Comparison of ENCODE assay signal across 1 cellular context in the genomic region with DNA sequence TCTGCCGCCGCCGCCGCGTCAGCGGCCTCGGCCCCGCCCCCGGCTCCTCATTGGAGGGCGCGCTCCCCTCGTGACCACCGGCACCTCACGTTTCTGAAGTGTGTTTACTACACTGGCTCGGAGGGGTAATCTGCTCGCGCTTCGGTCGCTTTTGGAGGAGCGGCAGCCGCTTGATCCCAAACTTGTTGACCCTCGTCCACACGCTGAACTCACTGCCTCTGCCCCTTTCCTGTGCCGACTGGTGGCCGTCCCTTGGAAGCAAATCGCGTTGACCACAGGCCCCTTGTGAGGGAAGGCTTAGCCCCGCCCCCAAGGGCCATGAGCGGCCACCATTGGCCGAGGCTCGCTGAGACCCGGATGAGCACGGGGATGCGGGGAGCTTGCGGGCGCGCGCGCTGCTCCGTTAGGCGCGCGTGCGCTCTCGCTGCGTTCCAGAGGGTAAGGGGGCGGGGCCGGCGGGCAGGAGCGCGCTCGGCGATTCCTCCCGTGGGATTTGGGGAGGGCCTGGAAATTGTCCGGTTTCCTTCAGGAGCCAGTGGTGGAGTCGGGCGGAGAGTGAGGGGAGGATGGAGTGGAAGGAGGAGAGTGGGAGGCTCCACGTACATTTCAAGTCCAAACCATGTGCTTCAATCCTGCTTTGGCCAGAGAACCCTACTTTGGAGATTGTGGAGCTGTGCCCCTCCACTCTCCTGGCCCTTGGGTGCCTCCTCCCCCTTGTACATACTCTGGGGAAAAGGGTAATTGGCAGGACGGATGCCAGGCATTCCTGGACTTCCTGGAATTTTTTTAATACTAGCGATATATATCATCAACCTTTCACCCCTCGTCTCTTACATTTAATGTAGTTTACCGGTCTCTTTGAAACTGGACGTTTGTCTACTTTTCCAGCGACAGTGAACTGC.
TF ChIP-seq lines count a peak whose summit lies in the region.

A gene (minus strand): TSS at position 3 of the 902 bp plus-strand sequence. CDS start 588 bp downstream, outside the sequence.

TF ChIP-seq in liver, 16 proteins besides CTCF, POLR2A, EP300 and RAD21 (continued from another document):
- TF ChIP-seq, protein P1, sequence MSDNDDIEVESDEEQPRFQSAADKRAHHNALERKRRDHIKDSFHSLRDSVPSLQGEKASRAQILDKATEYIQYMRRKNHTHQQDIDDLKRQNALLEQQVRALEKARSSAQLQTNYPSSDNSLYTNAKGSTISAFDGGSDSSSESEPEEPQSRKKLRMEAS (IDR thresholded peaks at IDR 0.05) = peak; percentile 94
- no peak for TF ChIP-seq FOXA1 (IDR thresholded peaks at IDR 0.05)
- TF ChIP-seq, protein P2, sequence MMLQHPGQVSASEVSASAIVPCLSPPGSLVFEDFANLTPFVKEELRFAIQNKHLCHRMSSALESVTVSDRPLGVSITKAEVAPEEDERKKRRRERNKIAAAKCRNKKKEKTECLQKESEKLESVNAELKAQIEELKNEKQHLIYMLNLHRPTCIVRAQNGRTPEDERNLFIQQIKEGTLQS (IDR thresholded peaks at IDR 0.05) = no peak
- no peak for TF ChIP-seq JUND (IDR thresholded peaks at IDR 0.05)
TF ChIP-seq in liver: peak in this region for 7.
